ENCODE assay signal across 1 cellular context in genomic region chr16:89873822-89874689, GRCh38.
A peak's percentile ranks its signal among the peaks of the same experiment; 100 is the strongest.
TF ChIP-seq lines count a peak whose summit lies in the region.

No MANE protein-coding gene starts in this region.

TF ChIP-seq in HepG2, 621 proteins besides CTCF, POLR2A, EP300 and RAD21 (continued from another document and continues in another):
- peak; percentile 60 for TF ChIP-seq DRAP1 (CRISPR knock-in tag; IDR thresholded peaks at IDR 0.05)
- no peak for TF ChIP-seq HHEX (CRISPR knock-in tag; IDR thresholded peaks at IDR 0.05)
- 0 out of 2 replicates have a peak, but pooled peaks have one; percentile 47 for TF ChIP-seq ELF4 (CRISPR knock-in tag; IDR thresholded peaks at IDR 0.05; ENCODE audit: borderline replicate concordance)
- peak; percentile 17; the same call in 1 of the 2 replicates for TF ChIP-seq BCL6 (CRISPR knock-in tag; IDR thresholded peaks at IDR 0.05)
- peak; percentile 16; the same call in 1 of the 2 replicates for TF ChIP-seq SAFB2 (CRISPR knock-in tag; IDR thresholded peaks at IDR 0.05; ENCODE audit: borderline replicate concordance, low read depth)
- TF ChIP-seq RARA (CRISPR knock-in tag; IDR thresholded peaks at IDR 0.05): 0 out of 2 replicates have a peak, but pooled peaks have one; percentile 9
- TF ChIP-seq, protein P1, sequence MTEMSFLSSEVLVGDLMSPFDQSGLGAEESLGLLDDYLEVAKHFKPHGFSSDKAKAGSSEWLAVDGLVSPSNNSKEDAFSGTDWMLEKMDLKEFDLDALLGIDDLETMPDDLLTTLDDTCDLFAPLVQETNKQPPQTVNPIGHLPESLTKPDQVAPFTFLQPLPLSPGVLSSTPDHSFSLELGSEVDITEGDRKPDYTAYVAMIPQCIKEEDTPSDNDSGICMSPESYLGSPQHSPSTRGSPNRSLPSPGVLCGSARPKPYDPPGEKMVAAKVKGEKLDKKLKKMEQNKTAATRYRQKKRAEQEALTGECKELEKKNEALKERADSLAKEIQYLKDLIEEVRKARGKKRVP (CRISPR knock-in tag; IDR thresholded peaks at IDR 0.05): peak in 1 of 2 experiments; percentile 7; a peak in 1 of 4 replicates
- peak; percentile 36 for TF ChIP-seq IKZF4 (CRISPR knock-in tag; IDR thresholded peaks at IDR 0.05; ENCODE audit: borderline replicate concordance, low read depth, not compliant biosample characterization)
- TF ChIP-seq ZNF772 (CRISPR knock-in tag; IDR thresholded peaks at IDR 0.05): peak; percentile 73; the same call in 1 of the 2 replicates
- TF ChIP-seq GMEB1 (CRISPR knock-in tag; IDR thresholded peaks at IDR 0.05; ENCODE audit: borderline replicate concordance): peak; percentile 62
- TF ChIP-seq, protein P2, sequence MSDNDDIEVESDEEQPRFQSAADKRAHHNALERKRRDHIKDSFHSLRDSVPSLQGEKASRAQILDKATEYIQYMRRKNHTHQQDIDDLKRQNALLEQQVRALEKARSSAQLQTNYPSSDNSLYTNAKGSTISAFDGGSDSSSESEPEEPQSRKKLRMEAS (IDR thresholded peaks at IDR 0.05): peak; percentile 93
- TF ChIP-seq LRRFIP1 (CRISPR knock-in tag; conservative IDR thresholded peaks at IDR 0.05): no peak
- peak; percentile 64; the same call in 1 of the 2 replicates for TF ChIP-seq ARNTL (CRISPR knock-in tag; IDR thresholded peaks at IDR 0.05)
- TF ChIP-seq NFAT5 (CRISPR knock-in tag; IDR thresholded peaks at IDR 0.05): no peak
- TF ChIP-seq ZNF674 (CRISPR knock-in tag; IDR thresholded peaks at IDR 0.05; ENCODE audit: low read depth): 0 out of 2 replicates have a peak, but pooled peaks have one; percentile 67
- 0 out of 2 replicates have a peak, but pooled peaks have one; percentile 12 for TF ChIP-seq ZNF768 (CRISPR knock-in tag; IDR thresholded peaks at IDR 0.05)
- TF ChIP-seq ARID4A (CRISPR knock-in tag; IDR thresholded peaks at IDR 0.05; ENCODE audit: borderline replicate concordance): peak; percentile 70; the same call in 1 of the 2 replicates
- peak; percentile 98 for TF ChIP-seq SP4 (CRISPR knock-in tag; IDR thresholded peaks at IDR 0.05)
- TF ChIP-seq HNRNPK (IDR thresholded peaks at IDR 0.05; ENCODE audit: low read depth, low read length, poor library complexity, severe bottlenecking): peak; percentile 90
- TF ChIP-seq HMGXB3 (CRISPR knock-in tag; IDR thresholded peaks at IDR 0.05; ENCODE audit: borderline replicate concordance): no peak
- no peak for TF ChIP-seq GTF2F1 (IDR thresholded peaks at IDR 0.05; ENCODE audit: low read length)
- TF ChIP-seq, protein P3, sequence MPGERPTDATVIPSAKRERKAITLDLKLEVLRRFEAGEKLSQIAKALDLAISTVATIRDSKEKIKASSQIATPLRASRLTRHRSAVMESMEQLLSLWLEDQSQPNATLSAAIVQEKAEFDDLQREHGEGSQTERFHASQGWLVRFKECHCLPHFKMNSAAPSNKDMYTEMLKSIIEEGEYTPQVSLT (CRISPR knock-in tag; IDR thresholded peaks at IDR 0.05; ENCODE audit: borderline replicate concordance, low read depth): no peak
- 0 out of 2 replicates have a peak, but pooled peaks have one; percentile 19 for TF ChIP-seq SP1 (IDR thresholded peaks at IDR 0.05)
- peak; percentile 89 for TF ChIP-seq SP1 (CRISPR knock-in tag; IDR thresholded peaks at IDR 0.05)
- peak; percentile 53 for TF ChIP-seq NFYB (CRISPR knock-in tag; IDR thresholded peaks at IDR 0.05)
- peak; percentile 47 for TF ChIP-seq GABPB1 (CRISPR knock-in tag; IDR thresholded peaks at IDR 0.05)
- 0 out of 2 replicates have a peak, but pooled peaks have one; percentile 22 for TF ChIP-seq ZSCAN25 (CRISPR knock-in tag; IDR thresholded peaks at IDR 0.05)
- 0 out of 2 replicates have a peak, but pooled peaks have one; percentile 17 for TF ChIP-seq MIER3 (CRISPR knock-in tag; IDR thresholded peaks at IDR 0.05; ENCODE audit: borderline replicate concordance)
- 0 out of 2 replicates have a peak, but pooled peaks have one; percentile 15 for TF ChIP-seq ZNF205 (CRISPR knock-in tag; IDR thresholded peaks at IDR 0.05)
